ENCODE assay signal across 9 cellular contexts in the genomic region with DNA sequence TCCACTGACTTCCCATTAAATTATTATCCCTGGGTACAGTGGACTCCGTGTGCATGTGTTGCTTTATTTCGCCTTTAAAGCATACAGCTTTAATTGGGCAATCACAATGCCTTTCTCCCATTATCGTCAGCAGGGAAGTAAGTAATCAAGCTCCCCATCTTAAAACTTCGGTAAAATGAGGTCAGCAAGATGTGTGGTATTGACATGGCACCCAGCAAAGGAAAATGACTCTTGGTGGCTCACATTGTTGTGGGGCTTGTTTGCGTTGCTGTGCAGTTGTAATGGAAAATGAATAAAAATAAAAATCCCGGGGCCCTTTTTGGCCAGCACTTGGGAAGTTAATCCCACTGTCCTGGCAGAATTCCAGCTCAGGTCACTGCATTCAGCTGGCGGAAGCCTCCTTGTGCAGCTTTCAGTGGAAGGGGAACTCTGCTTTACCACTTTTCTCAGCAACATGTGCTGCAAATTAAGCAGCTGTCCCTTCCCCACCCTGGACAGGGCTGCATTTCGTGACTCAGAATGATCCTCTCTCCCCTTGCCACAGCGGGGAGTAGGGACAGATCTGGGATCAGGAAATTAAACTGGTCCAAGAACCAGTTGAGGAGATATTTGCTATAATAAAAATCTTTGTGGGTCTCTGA. TPM values are rescaled to one million over a fixed set of nuclear protein-coding genes. Genes with fewer than 3 reads are reported as not detected.
DNase-seq lines count a peak whose midpoint lies in the region; ATAC-seq, FAIRE-seq and TF ChIP-seq lines count a peak whose summit lies in the region.
"Had no signal": no experiment of that assay in that cellular context is flagged by ENCODE, and none has a peak within 500 bp of the region (broad histone marks: within the 10 kb centered on the region; RNA-seq: fewer than 3 reads in every experiment).

No MANE protein-coding gene starts in this region.

- H3K27me3 ChIP-seq in A673 (replicated peaks; ENCODE audit: insufficient read depth, low read depth, low read length, poor library complexity), result no peaks in the 10 kb centered on the region
- H3K27me3 ChIP-seq in right lobe of liver, result no peaks in the 10 kb centered on the region

- intact Hi-C loops in A673 (cut with micrococcal nuclease; ENCODE audit: unreplicated experiment) (no loop called here), right lobe of liver (cut with DNase I) (no loop called here)

- POLR2A ChIA-PET in A673 (lab: Charles Lee; ENCODE audit: low non-redundant PET), result no interaction called here

- FAIRE-seq in GM12891 (lab: Jason Lieb, UNC), result no peak

- H3K27ac ChIP-seq in A673 (ENCODE audit: low read depth, low read length, poor library complexity, severe bottlenecking) (peak overlapping the region; percentile 64), right lobe of liver (no peak overlapping the region)

- peaks cover 37% of the 10 kb centered on the region for H3K4me1 ChIP-seq in A673 (ENCODE audit: insufficient read depth, low read length, poor library complexity, severe bottlenecking)
- peaks cover 0 to 10% (median 0%) of the 10 kb centered on the region in 4 donors for H3K4me1 ChIP-seq in right lobe of liver

- TF ChIP-seq POLR2A in right lobe of liver (IDR thresholded peaks at IDR 0.05), result no peak
- TF ChIP-seq POLR2A in GM12891 (IDR thresholded peaks at IDR 0.05; ENCODE audit: low read depth, low read length), result no peak

- H3K9me3 ChIP-seq in A673 (ENCODE audit: low read depth, low read length, poor library complexity, severe bottlenecking) (no peaks in the 10 kb centered on the region), right lobe of liver (no peaks in the 10 kb centered on the region)

- CTCF ChIA-PET in A673 (lab: Charles Lee), result no interaction called here

- TF ChIP-seq CTCF in A673 (conservative IDR thresholded peaks at IDR 0.05; ENCODE audit: low read depth, low read length), result no peak
- TF ChIP-seq CTCF in right lobe of liver (IDR thresholded peaks at IDR 0.05), result no peak

- WGBS in right lobe of liver (ENCODE audit: insufficient coverage, low coverage, low lambda C conversion rate, missing lambda C conversion rate), result 52% methylated on average over 9 of the region's 9 CpGs

- peak; percentile 77 for DNase-seq in A673 (ENCODE audit: low spot score)
- DNase-seq in M059J (ENCODE audit: low read depth), result peak; percentile 89
- peak; percentile 67 for DNase-seq in amniotic epithelial cell (ENCODE audit: low read depth)
- DNase-seq in right lobe of liver, result no peak
- DNase-seq in NCI-H510A treated with DMSO at 0.1 percent for 48 hours (lab: John Stamatoyannopoulos, UW), result no peak
- no peak for DNase-seq in activated T-cell treated with anti-CD3 and anti-CD28 coated beads, Interleukin-2, amount 50 U/mL, for 48 hours
- no peak for DNase-seq in glomerular visceral epithelial cell (ENCODE audit: extremely low spot score)
- no peak for DNase-seq in GM12891 (ENCODE audit: insufficient read length, low spot score)
- DNase-seq: activated naive CD8-positive, alpha-beta T cell treated with anti-CD3 and anti-CD28 coated beads, Interleukin-2, amount 10 ng/mL, durations not matched to agents 7 days and 5 days had no signal

- ATAC-seq in right lobe of liver, result peak; percentile 35 to 51 (median 42)

- H3K4me3 ChIP-seq in A673 (ENCODE audit: low read depth, low read length, poor library complexity, severe bottlenecking) (no peak overlapping the region), right lobe of liver (no peak overlapping the region)

- no TSS peak for BruUV-seq in A673 (replicated peaks; lab: Mats Ljungman, UMichigan)

- H3K36me3 ChIP-seq in A673 (ENCODE audit: insufficient read depth, low read length, poor library complexity, severe bottlenecking) (no peaks in the 10 kb centered on the region), right lobe of liver (no peaks in the 10 kb centered on the region)

TF ChIP-seq in GM12891, 5 proteins besides CTCF, POLR2A, EP300 and RAD21:
- TF ChIP-seq POU2F2 (IDR thresholded peaks at IDR 0.05; ENCODE audit: low read depth, low read length) (no peak), POLR2AphosphoS5 (IDR thresholded peaks at IDR 0.05; ENCODE audit: low read depth, low read length) (no peak), PAX5 (IDR thresholded peaks at IDR 0.05; ENCODE audit: insufficient read depth, low read length, severe bottlenecking) (no peak), SPI1 (IDR thresholded peaks at IDR 0.05; ENCODE audit: low read depth, low read length) (no peak), TAF1 (IDR thresholded peaks at IDR 0.05; ENCODE audit: low read depth, low read length) (no peak)

RNA-seq across cellular contexts. Expression of a gene that starts 13.9 kb away (rescaled TPM):
- total RNA-seq in A673 (2021), result 296 and 333 TPM in 2 replicates
- total RNA-seq in M059J (2014; rRNA removed; shearing (Covaris generic)), result 86.9 and 140 TPM in 2 replicates
- total RNA-seq in right lobe of liver, result 100 to 1,000 TPM in 4 of 6 experiments, 10 to 100 TPM in 2; 95.6 to 155 (median 113) TPM
- polyA plus RNA-seq in GM12891 (2012; ENCODE audit: low read depth, missing spikeins), result 60.1 TPM

Comparison
In these comparisons a context has a peak if more than half of its experiments do, and no peak if none do; other contexts are left out.
1. DNase-seq: peak in A673 (single experiment), M059J (single experiment) and amniotic epithelial cell (single experiment); none in right lobe of liver (0 of 3), NCI-H510A treated with DMSO at 0.1 percent for 48 hours (single experiment), activated T-cell treated with anti-CD3 and anti-CD28 coated beads, Interleukin-2, amount 50 U/mL, for 48 hours (0 of 2), glomerular visceral epithelial cell (single experiment) and GM12891 (single experiment).